In the genomic region with DNA sequence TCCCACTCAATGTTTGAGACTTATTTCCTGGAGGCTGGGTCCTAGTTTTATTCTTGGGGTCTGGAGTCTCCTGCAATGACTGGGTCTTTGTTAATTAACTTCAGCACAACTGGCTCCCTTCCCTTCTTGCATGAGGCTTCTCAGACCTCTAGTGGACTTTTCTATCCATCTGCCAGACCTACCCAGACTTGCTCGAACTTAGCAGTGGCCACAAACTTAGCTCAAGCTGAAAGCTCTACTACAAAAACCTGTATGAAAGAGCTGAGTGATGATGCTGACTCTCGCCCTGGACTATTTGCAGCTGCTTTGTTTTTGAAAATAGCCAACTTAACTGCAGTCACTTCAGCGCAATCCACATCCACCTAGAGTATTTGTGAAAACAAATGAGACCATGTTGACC, we compare ENCODE assay signal across 15 cellular contexts.
"Had no signal": no experiment of that assay in that cellular context is flagged by ENCODE, and none has a peak within 500 bp of the region (broad histone marks: within the 10 kb centered on the region; RNA-seq: fewer than 3 reads in every experiment).

No MANE protein-coding gene starts in this region.

- H3K4me3 ChIP-seq: hepatocyte, left ventricle myocardium inferior, transverse colon had no signal

- H3K27ac Mint-ChIP-seq: activated CD4-positive, alpha-beta memory T cell treated with anti-CD3 and anti-CD28 coated beads, Interleukin-2, amount 10 ng/mL, durations not matched to agents 7 days and 5 days; activated naive CD4-positive, alpha-beta T cell treated with anti-CD3 and anti-CD28 coated beads, Interleukin-2, amount 10 ng/mL, durations not matched to agents 7 days and 5 days; activated T-cell treated with anti-CD3 and anti-CD28 coated beads, Interleukin-2, amount 50 U/mL, for 24 hours; natural killer cell treated with Interleukin-12 subunit alpha and Interleukin-12 subunit beta and Interleukin-15 and Interleukin-18, amount 100 ng/mL, for 72 hours had no signal

- DNase-seq: activated CD4-positive, alpha-beta memory T cell treated with anti-CD3 and anti-CD28 coated beads, Interleukin-2, amount 10 ng/mL, durations not matched to agents 7 days and 5 days; activated CD4-positive, alpha-beta T cell treated with anti-CD3 and anti-CD28 coated beads for 4 hours; activated naive CD4-positive, alpha-beta T cell treated with anti-CD3 and anti-CD28 coated beads, Interleukin-2, amount 10 ng/mL, durations not matched to agents 7 days and 5 days; activated T-cell treated with anti-CD3 and anti-CD28 coated beads, Interleukin-2, amount 50 U/mL, for 24 hours; erythroblast; left ventricle myocardium inferior; mesenchymal stem cell; posterior cingulate gyrus; retina; stimulated activated CD4-positive, alpha-beta T cell treated with anti-CD3 and anti-CD28 coated beads, Interleukin-2, amount 100 ng/mL, for 48 hours; stimulated activated naive CD4-positive, alpha-beta T cell; transverse colon; WERI-Rb-1 had no signal

- H3K4me3 Mint-ChIP-seq: activated CD4-positive, alpha-beta memory T cell treated with anti-CD3 and anti-CD28 coated beads, Interleukin-2, amount 10 ng/mL, durations not matched to agents 7 days and 5 days; activated naive CD4-positive, alpha-beta T cell treated with anti-CD3 and anti-CD28 coated beads, Interleukin-2, amount 10 ng/mL, durations not matched to agents 7 days and 5 days; activated T-cell treated with anti-CD3 and anti-CD28 coated beads, Interleukin-2, amount 50 U/mL, for 24 hours; natural killer cell treated with Interleukin-12 subunit alpha and Interleukin-12 subunit beta and Interleukin-15 and Interleukin-18, amount 100 ng/mL, for 72 hours had no signal

- H3K9me3 Mint-ChIP-seq: activated CD4-positive, alpha-beta memory T cell treated with anti-CD3 and anti-CD28 coated beads, Interleukin-2, amount 10 ng/mL, durations not matched to agents 7 days and 5 days; activated naive CD4-positive, alpha-beta T cell treated with anti-CD3 and anti-CD28 coated beads, Interleukin-2, amount 10 ng/mL, durations not matched to agents 7 days and 5 days; activated T-cell treated with anti-CD3 and anti-CD28 coated beads, Interleukin-2, amount 50 U/mL, for 24 hours; natural killer cell treated with Interleukin-12 subunit alpha and Interleukin-12 subunit beta and Interleukin-15 and Interleukin-18, amount 100 ng/mL, for 72 hours had no signal

- H3K36me3 Mint-ChIP-seq: activated naive CD4-positive, alpha-beta T cell treated with anti-CD3 and anti-CD28 coated beads, Interleukin-2, amount 10 ng/mL, durations not matched to agents 7 days and 5 days; natural killer cell treated with Interleukin-12 subunit alpha and Interleukin-12 subunit beta and Interleukin-15 and Interleukin-18, amount 100 ng/mL, for 72 hours had no signal

- H3K4me1 Mint-ChIP-seq: activated naive CD4-positive, alpha-beta T cell treated with anti-CD3 and anti-CD28 coated beads, Interleukin-2, amount 10 ng/mL, durations not matched to agents 7 days and 5 days had no signal

- ATAC-seq: natural killer cell treated with Interleukin-12 subunit alpha and Interleukin-12 subunit beta and Interleukin-15 and Interleukin-18, amount 100 ng/mL, for 72 hours had no signal

- H3K27me3 Mint-ChIP-seq: activated CD4-positive, alpha-beta memory T cell treated with anti-CD3 and anti-CD28 coated beads, Interleukin-2, amount 10 ng/mL, durations not matched to agents 7 days and 5 days; activated T-cell treated with anti-CD3 and anti-CD28 coated beads, Interleukin-2, amount 50 U/mL, for 24 hours; natural killer cell treated with Interleukin-12 subunit alpha and Interleukin-12 subunit beta and Interleukin-15 and Interleukin-18, amount 100 ng/mL, for 72 hours had no signal
